Comparison of ENCODE assay signal across 12 cellular contexts in the genomic region with DNA sequence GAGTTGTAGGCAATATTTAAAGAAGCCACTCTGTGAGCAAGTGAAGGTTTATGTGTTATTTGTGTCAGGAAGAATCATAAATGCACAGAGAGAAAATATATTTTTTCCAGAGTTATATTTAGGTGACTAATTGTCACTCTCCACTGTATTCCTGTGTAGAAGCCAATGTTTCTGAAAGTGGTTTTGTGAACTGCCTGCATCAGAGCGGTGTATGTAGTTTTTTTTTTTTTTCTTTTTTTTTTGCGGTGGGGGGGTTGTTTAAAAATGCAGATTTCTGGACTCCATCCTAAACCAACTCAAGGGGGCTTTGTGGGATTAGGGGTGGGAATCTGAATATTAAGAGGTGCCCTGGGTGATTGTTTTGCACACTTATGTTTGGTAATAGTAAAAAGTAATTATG.
"Had no signal": no experiment of that assay in that cellular context is flagged by ENCODE, and none has a peak within 500 bp of the region (broad histone marks: within the 10 kb centered on the region; RNA-seq: fewer than 3 reads in every experiment).

No MANE protein-coding gene starts in this region.

- H3K27me3 ChIP-seq: esophagus muscularis mucosa, pancreas had no signal

- H3K36me3 Mint-ChIP-seq: natural killer cell treated with Interleukin-12 subunit alpha and Interleukin-12 subunit beta and Interleukin-15 and Interleukin-18, amount 100 ng/mL, for 72 hours had no signal

- ATAC-seq: natural killer cell treated with Interleukin-12 subunit alpha and Interleukin-12 subunit beta and Interleukin-15 and Interleukin-18, amount 100 ng/mL, for 72 hours; pancreas; WTC11 had no signal

- H3K4me3 ChIP-seq: esophagus muscularis mucosa, pancreas, thoracic aorta had no signal

- H3K4me1 ChIP-seq: pancreas had no signal

- H3K27ac ChIP-seq: esophagus muscularis mucosa, pancreas, thoracic aorta had no signal

- H3K9me3 Mint-ChIP-seq: activated CD4-positive, alpha-beta T cell treated with anti-CD3 and anti-CD28 coated beads, Interleukin-2, amount 10 ng/mL, durations not matched to agents 24 days and 14 days; activated naive CD4-positive, alpha-beta T cell treated with anti-CD3 and anti-CD28 coated beads, Interleukin-2, amount 10 ng/mL, durations not matched to agents 7 days and 5 days; natural killer cell treated with Interleukin-12 subunit alpha and Interleukin-12 subunit beta and Interleukin-15 and Interleukin-18, amount 100 ng/mL, for 72 hours; stimulated activated naive CD8-positive, alpha-beta T cell treated with anti-CD3 and anti-CD28 coated beads, Interleukin-15, Interleukin-2, amounts not matched to agents 100 ng/mL and 50 ng/mL, for 24 hours had no signal

- H3K27ac Mint-ChIP-seq: activated CD4-positive, alpha-beta T cell treated with anti-CD3 and anti-CD28 coated beads, Interleukin-2, amount 10 ng/mL, durations not matched to agents 24 days and 14 days; activated naive CD4-positive, alpha-beta T cell treated with anti-CD3 and anti-CD28 coated beads, Interleukin-2, amount 10 ng/mL, durations not matched to agents 7 days and 5 days; activated T-helper 2 cell treated with anti-CD3 and anti-CD28 coated beads, Interferon-gamma antibody, Interleukin-2, Interleukin-4, amounts not matched to agents 10 μg/mL and 5 μg/mL and 100 μg/mL, durations not matched to agents 14 hours and 24 hours and 36 hours; natural killer cell treated with Interleukin-12 subunit alpha and Interleukin-12 subunit beta and Interleukin-15 and Interleukin-18, amount 100 ng/mL, for 72 hours; stimulated activated naive CD8-positive, alpha-beta T cell treated with anti-CD3 and anti-CD28 coated beads, Interleukin-15, Interleukin-2, amounts not matched to agents 100 ng/mL and 50 ng/mL, for 24 hours; WTC11 had no signal

- DNase-seq: activated naive CD4-positive, alpha-beta T cell treated with anti-CD3 and anti-CD28 coated beads, Interleukin-2, amount 10 ng/mL, durations not matched to agents 7 days and 5 days; activated T-cell treated with anti-CD3 and anti-CD28 coated beads for 4 hours; stimulated activated CD4-positive, alpha-beta T cell treated with anti-CD3 and anti-CD28 coated beads, Interleukin-4, amount 100 ng/mL, for 24 hours; T-helper 1 cell had no signal

- H3K36me3 ChIP-seq: pancreas had no signal

- H3K9me3 ChIP-seq: esophagus muscularis mucosa, pancreas, thoracic aorta had no signal
